Comparison of ENCODE assay signal across 24 cellular contexts in the genomic region with DNA sequence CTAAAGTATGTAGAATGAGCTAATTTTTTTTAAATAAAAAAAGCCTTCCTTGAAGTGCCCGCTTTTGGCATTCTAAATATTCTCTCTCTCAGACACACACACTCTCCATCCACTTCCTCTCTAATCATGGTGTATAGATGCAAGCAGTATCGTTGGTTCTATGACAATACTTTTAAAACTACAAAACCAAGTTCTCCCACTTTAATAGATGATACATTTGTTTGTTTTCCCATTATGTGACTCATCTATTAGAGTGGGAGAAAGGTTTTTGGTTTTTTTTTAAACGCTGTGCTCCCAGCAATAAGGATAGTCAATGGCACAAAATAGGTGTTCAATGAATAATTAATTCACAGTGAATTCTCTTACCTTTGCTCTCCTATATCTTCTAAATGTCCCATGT. TPM values are rescaled to one million over a fixed set of nuclear protein-coding genes. Genes with fewer than 3 reads are reported as not detected.
"Had no signal": no experiment of that assay in that cellular context is flagged by ENCODE, and none has a peak within 500 bp of the region (broad histone marks: within the 10 kb centered on the region; RNA-seq: fewer than 3 reads in every experiment).

No MANE protein-coding gene starts in this region.

- H3K4me3 Mint-ChIP-seq: activated CD4-positive, alpha-beta memory T cell treated with anti-CD3 and anti-CD28 coated beads, Interleukin-2, amount 10 ng/mL, durations not matched to agents 7 days and 5 days; activated CD4-positive, alpha-beta T cell treated with anti-CD3 and anti-CD28 coated beads, Interleukin-2, amount 10 ng/mL, durations not matched to agents 24 days and 14 days; activated naive CD4-positive, alpha-beta T cell treated with anti-CD3 and anti-CD28 coated beads, Interleukin-2, amount 10 ng/mL, durations not matched to agents 7 days and 5 days; activated naive CD8-positive, alpha-beta T cell treated with anti-CD3 and anti-CD28 coated beads, Interleukin-2, amount 50 U/mL, for 24 hours; mesothelial cell of epicardium; naive thymus-derived CD8-positive, alpha-beta T cell; neural progenitor cell had no signal

- H3K4me3 ChIP-seq: body of pancreas, esophagus muscularis mucosa, gastrocnemius medialis, left ventricle myocardium inferior, neural progenitor cell, sigmoid colon, smooth muscle cell, testis, vagina had no signal

- DNase-seq: activated CD4-positive, alpha-beta memory T cell treated with anti-CD3 and anti-CD28 coated beads, Interleukin-2, amount 10 ng/mL, durations not matched to agents 7 days and 5 days; activated CD4-positive, alpha-beta T cell treated with anti-CD3 and anti-CD28 coated beads, Interleukin-2, amount 10 ng/mL, durations not matched to agents 24 days and 14 days; activated effector memory CD4-positive, alpha-beta T cell treated with anti-CD3 and anti-CD28 coated beads, Interleukin-2, amount 50 U/mL, for 16 hours; activated naive CD4-positive, alpha-beta T cell treated with anti-CD3 and anti-CD28 coated beads, Interleukin-2, amount 10 ng/mL, durations not matched to agents 7 days and 5 days; activated naive CD8-positive, alpha-beta T cell treated with anti-CD3 and anti-CD28 coated beads, Interleukin-2, amount 50 U/mL, for 24 hours; activated T-cell treated with anti-CD3 and anti-CD28 coated beads for 4 hours; body of pancreas; effector CD8-positive, alpha-beta T cell; gastrocnemius medialis; hippocampal formation; left ventricle myocardium inferior; mammary epithelial cell; naive thymus-derived CD8-positive, alpha-beta T cell; retina; sigmoid colon; stimulated activated CD4-positive, alpha-beta T cell treated with anti-CD3 and anti-CD28 coated beads, Interleukin-2, amount 100 ng/mL, for 48 hours; stimulated activated naive CD4-positive, alpha-beta T cell; testis; trophoblast cell had no signal

- H3K36me3 ChIP-seq: esophagus muscularis mucosa, gastrocnemius medialis, left ventricle myocardium inferior, neural progenitor cell, sigmoid colon, vagina had no signal

- H3K4me1 ChIP-seq: body of pancreas, gastrocnemius medialis, neural progenitor cell, testis, vagina had no signal

- H3K4me2 ChIP-seq: neural progenitor cell, smooth muscle cell had no signal

- H3K4me1 Mint-ChIP-seq: activated CD4-positive, alpha-beta memory T cell treated with anti-CD3 and anti-CD28 coated beads, Interleukin-2, amount 10 ng/mL, durations not matched to agents 7 days and 5 days; activated CD4-positive, alpha-beta T cell treated with anti-CD3 and anti-CD28 coated beads, Interleukin-2, amount 10 ng/mL, durations not matched to agents 24 days and 14 days; activated naive CD4-positive, alpha-beta T cell treated with anti-CD3 and anti-CD28 coated beads, Interleukin-2, amount 10 ng/mL, durations not matched to agents 7 days and 5 days; activated naive CD8-positive, alpha-beta T cell treated with anti-CD3 and anti-CD28 coated beads, Interleukin-2, amount 50 U/mL, for 24 hours; naive thymus-derived CD8-positive, alpha-beta T cell; neural progenitor cell had no signal

- H2AFZ ChIP-seq: neural progenitor cell had no signal

- H3K9ac ChIP-seq: neural progenitor cell had no signal

- ATAC-seq: activated naive CD8-positive, alpha-beta T cell treated with anti-CD3 and anti-CD28 coated beads, Interleukin-2, amount 50 U/mL, for 24 hours; body of pancreas; gastrocnemius medialis; naive thymus-derived CD8-positive, alpha-beta T cell had no signal

- H3K27ac ChIP-seq: body of pancreas, esophagus muscularis mucosa, gastrocnemius medialis, left ventricle myocardium inferior, neural progenitor cell, sigmoid colon, testis, vagina had no signal

- H3K27me3 ChIP-seq: body of pancreas, esophagus muscularis mucosa, gastrocnemius medialis, neural progenitor cell, sigmoid colon, testis, vagina had no signal

- H3K36me3 Mint-ChIP-seq: activated naive CD4-positive, alpha-beta T cell treated with anti-CD3 and anti-CD28 coated beads, Interleukin-2, amount 10 ng/mL, durations not matched to agents 7 days and 5 days; naive thymus-derived CD8-positive, alpha-beta T cell; neural progenitor cell had no signal

- H3K9me3 Mint-ChIP-seq: activated CD4-positive, alpha-beta memory T cell treated with anti-CD3 and anti-CD28 coated beads, Interleukin-2, amount 10 ng/mL, durations not matched to agents 7 days and 5 days; activated CD4-positive, alpha-beta T cell treated with anti-CD3 and anti-CD28 coated beads, Interleukin-2, amount 10 ng/mL, durations not matched to agents 24 days and 14 days had no signal

- H3K9me3 ChIP-seq: body of pancreas, esophagus muscularis mucosa, gastrocnemius medialis, sigmoid colon, testis, vagina had no signal

- H3K27ac Mint-ChIP-seq: activated CD4-positive, alpha-beta memory T cell treated with anti-CD3 and anti-CD28 coated beads, Interleukin-2, amount 10 ng/mL, durations not matched to agents 7 days and 5 days; activated CD4-positive, alpha-beta T cell treated with anti-CD3 and anti-CD28 coated beads, Interleukin-2, amount 10 ng/mL, durations not matched to agents 24 days and 14 days; activated naive CD4-positive, alpha-beta T cell treated with anti-CD3 and anti-CD28 coated beads, Interleukin-2, amount 10 ng/mL, durations not matched to agents 7 days and 5 days; activated naive CD8-positive, alpha-beta T cell treated with anti-CD3 and anti-CD28 coated beads, Interleukin-2, amount 50 U/mL, for 24 hours; mesothelial cell of epicardium; naive thymus-derived CD8-positive, alpha-beta T cell; neural progenitor cell had no signal

RNA-seq across cellular contexts. Expression of a gene that starts 44.6 kb away (rescaled TPM):
- total RNA-seq: activated CD4-positive, alpha-beta T cell treated with anti-CD3 and anti-CD28 coated beads, Interleukin-2, amount 10 ng/mL, durations not matched to agents 24 days and 14 days; naive thymus-derived CD8-positive, alpha-beta T cell had no signal
- polyA plus RNA-seq: naive thymus-derived CD8-positive, alpha-beta T cell had no signal
